8 cellular contexts compared by ENCODE assay signal in the genomic region with DNA sequence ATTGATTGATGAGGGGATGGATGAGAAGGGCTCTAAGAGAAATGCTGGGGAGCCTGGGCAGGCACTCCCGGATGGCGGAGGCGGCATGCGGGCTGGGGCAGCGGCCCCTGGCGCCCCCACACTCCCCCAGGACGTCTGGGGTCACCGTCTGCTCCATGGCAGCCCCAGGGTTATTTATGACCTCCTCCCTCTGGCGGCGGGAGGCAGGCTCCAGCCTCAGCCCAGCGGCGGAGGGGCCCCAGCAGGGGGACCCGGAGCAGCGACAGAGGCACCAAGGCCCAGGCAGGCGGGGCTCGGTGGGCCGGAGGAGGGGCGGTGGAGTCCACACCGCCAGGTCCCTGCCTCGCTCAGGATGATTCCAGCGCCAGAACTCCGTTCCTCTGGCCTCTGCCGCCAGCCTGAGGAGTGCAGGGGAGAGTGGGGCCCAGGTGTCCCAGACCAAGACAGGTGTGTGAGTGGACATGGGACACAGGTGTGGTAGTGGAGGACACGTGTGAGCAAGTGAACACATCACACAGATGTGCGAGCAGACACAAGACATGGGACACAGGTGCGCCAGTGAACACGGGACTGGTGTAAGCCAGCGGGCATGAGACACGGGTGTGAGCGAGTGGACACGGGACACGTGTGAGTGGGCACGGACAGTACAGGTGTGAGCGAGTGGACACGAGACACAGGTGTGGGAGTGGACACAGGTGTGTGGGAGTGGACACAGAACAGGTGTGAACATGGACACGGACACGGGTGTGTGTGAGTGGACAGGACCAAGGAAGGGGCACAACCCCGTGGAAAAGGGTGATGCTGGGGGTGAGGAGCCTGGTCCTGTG.
DNase-seq lines count a peak whose midpoint lies in the region; ATAC-seq, FAIRE-seq and TF ChIP-seq lines count a peak whose summit lies in the region.

No MANE protein-coding gene starts in this region.

- no peak overlapping the region for H3K9ac ChIP-seq in HUES6 (ENCODE audit: low read length)
- H3K9ac ChIP-seq in NT2/D1 (ENCODE audit: insufficient read length, low read depth) = peak overlapping the region; percentile 16

- H3K27ac ChIP-seq in HUES6 (ENCODE audit: low read depth, low read length) (no peak overlapping the region), brain microvascular endothelial cell (no peak overlapping the region)

- H3K9me3 Mint-ChIP-seq in stimulated activated naive B cell treated with anti-CD40 and anti-IgM and Interleukin-4, amounts not matched to agents 10 μg/mL and 1 μg/mL and 100 μg/mL, for 72 hours = no peaks in the 10 kb centered on the region

- in situ Hi-C loops in brain microvascular endothelial cell (cut with HindIII; ENCODE audit: low pct_ligation_motif_present, low sequenced_read_pairs) = no loop called here

- H3K4me1 Mint-ChIP-seq in stimulated activated naive B cell treated with anti-CD40 and anti-IgM and Interleukin-4, amounts not matched to agents 10 μg/mL and 1 μg/mL and 100 μg/mL, for 72 hours = peaks cover 22 to 27% of the 10 kb centered on the region in 2 donors

- peak; percentile 63 for DNase-seq in D721Med (ENCODE audit: insufficient read length, low spot score)
- peak; percentile 59 for DNase-seq in NT2/D1 (ENCODE audit: low read depth, low spot score)
- peak; percentile 43 for DNase-seq in brain microvascular endothelial cell
- DNase-seq in iris pigment epithelial cell (ENCODE audit: low read depth) = peak; percentile 83
- no peak for DNase-seq in stimulated activated naive B cell treated with anti-CD40 and anti-IgM and Interleukin-4, amounts not matched to agents 10 μg/mL and 1 μg/mL and 100 μg/mL, for 72 hours

- no peaks in the 10 kb centered on the region for H3K36me3 ChIP-seq in HUES6 (ENCODE audit: control insufficient read depth, insufficient read depth, low read length)
- no peaks in the 10 kb centered on the region for H3K36me3 ChIP-seq in NT2/D1 (ENCODE audit: insufficient read depth, insufficient read length, low read length)
- no peaks in the 10 kb centered on the region for H3K36me3 ChIP-seq in brain microvascular endothelial cell (replicated peaks)

- H3K4me3 ChIP-seq in HUES6 (ENCODE audit: low read depth, low read length) = peak overlapping the region; percentile 19; the same call in 1 of the 2 replicates
- no peak overlapping the region for H3K4me3 ChIP-seq in NT2/D1 (ENCODE audit: insufficient read length, low read depth)
- H3K4me3 ChIP-seq in brain microvascular endothelial cell (ENCODE audit: low read depth, low read length) = no peak overlapping the region

- no peaks in the 10 kb centered on the region for H3K9me3 ChIP-seq in HUES6 (ENCODE audit: control insufficient read depth, insufficient read depth, low read depth, low read length)
- H3K9me3 ChIP-seq in NT2/D1 (ENCODE audit: insufficient read depth, low read length) = no peaks in the 10 kb centered on the region

- H3K4me3 Mint-ChIP-seq in stimulated activated naive B cell treated with anti-CD40 and anti-IgM and Interleukin-4, amounts not matched to agents 10 μg/mL and 1 μg/mL and 100 μg/mL, for 72 hours = peak overlapping the region in 1 of 2 donors; percentile 60

- no peak overlapping the region for H3K27ac Mint-ChIP-seq in stimulated activated naive B cell treated with anti-CD40 and anti-IgM and Interleukin-4, amounts not matched to agents 10 μg/mL and 1 μg/mL and 100 μg/mL, for 72 hours

- peaks cover 57 to 82% of the 10 kb centered on the region in 2 donors for H3K27me3 Mint-ChIP-seq in stimulated activated naive B cell treated with anti-CD40 and anti-IgM and Interleukin-4, amounts not matched to agents 10 μg/mL and 1 μg/mL and 100 μg/mL, for 72 hours

- TF ChIP-seq CTCF in D721Med (IDR thresholded peaks at IDR 0.05; ENCODE audit: insufficient read depth, missing control alignments) (no peak), brain microvascular endothelial cell (IDR thresholded peaks at IDR 0.05; ENCODE audit: low read depth, low read length, missing control alignments) (peak; percentile 63)

- no peak for FAIRE-seq in D721Med (lab: Jason Lieb, UNC)

- H3K4me1 ChIP-seq in HUES6 (ENCODE audit: control insufficient read depth, insufficient read depth, low read length) (peaks cover 16% of the 10 kb centered on the region), NT2/D1 (ENCODE audit: insufficient read depth, insufficient read length) (peaks cover 16% of the 10 kb centered on the region)

- peak; percentile 52 to 55 for ATAC-seq in stimulated activated naive B cell treated with anti-CD40 and anti-IgM and Interleukin-4, amounts not matched to agents 10 μg/mL and 1 μg/mL and 100 μg/mL, for 72 hours (replicated peaks)
- ATAC-seq in HG03095 (IDR thresholded peaks at IDR 0.05; ENCODE audit: unreplicated experiment) (no peak), GM18861 (IDR thresholded peaks at IDR 0.05; ENCODE audit: unreplicated experiment) (no peak)

- H3K27me3 ChIP-seq in HUES6 (ENCODE audit: control insufficient read depth, insufficient read depth, low read length) (peaks cover 99% of the 10 kb centered on the region), NT2/D1 (ENCODE audit: insufficient read depth, insufficient read length) (peaks cover 94% of the 10 kb centered on the region), brain microvascular endothelial cell (replicated peaks) (peaks cover 53% of the 10 kb centered on the region)

- H3K36me3 Mint-ChIP-seq in stimulated activated naive B cell treated with anti-CD40 and anti-IgM and Interleukin-4, amounts not matched to agents 10 μg/mL and 1 μg/mL and 100 μg/mL, for 72 hours = peaks cover 0 to 4% of the 10 kb centered on the region in 2 donors

Comparison
In these comparisons a context has a peak if more than half of its experiments do, and no peak if none do; other contexts are left out.
1. ATAC-seq: peak in stimulated activated naive B cell treated with anti-CD40 and anti-IgM and Interleukin-4, amounts not matched to agents 10 μg/mL and 1 μg/mL and 100 μg/mL, for 72 hours (2 of 2); none in HG03095 (single experiment) and GM18861 (single experiment).